ENCODE assay signal across 1 cellular context in the genomic region with DNA sequence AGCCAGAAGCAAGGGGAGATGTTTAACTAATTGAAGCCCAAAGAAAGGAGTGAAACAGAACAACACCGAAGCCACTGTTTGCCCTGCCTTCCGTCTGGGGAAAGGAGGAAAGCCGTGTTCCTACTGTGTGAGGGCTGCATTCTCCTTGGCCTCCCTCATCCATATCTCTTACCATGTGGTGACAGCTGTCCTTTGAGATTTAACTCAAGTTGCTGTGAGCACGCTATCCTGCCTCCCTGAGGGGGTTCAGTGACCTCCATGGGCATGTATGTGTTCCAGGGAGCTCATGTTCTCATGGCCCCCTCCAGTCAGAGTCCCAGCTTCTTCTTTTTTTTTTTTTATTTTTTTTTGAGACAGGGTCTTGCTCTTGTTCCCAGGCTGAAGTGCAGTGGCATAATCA.
TF ChIP-seq lines count a peak whose summit lies in the region.

No MANE protein-coding gene starts in this region.

TF ChIP-seq in H1, 55 proteins besides CTCF, POLR2A, EP300 and RAD21:
- TF ChIP-seq MAFK (IDR thresholded peaks at IDR 0.05; ENCODE audit: low read depth, low read length) (no peak), JUN (IDR thresholded peaks at IDR 0.05; ENCODE audit: low read depth, low read length) (no peak), RFX5 (IDR thresholded peaks at IDR 0.05; ENCODE audit: borderline replicate concordance, low read depth, low read length) (no peak), KDM4A (IDR thresholded peaks at IDR 0.05; ENCODE audit: low read depth, low read length, severe bottlenecking) (no peak), PHF8 (conservative IDR thresholded peaks at IDR 0.05; ENCODE audit: low read depth, low read length) (no peak), ZNF274 (IDR thresholded peaks at IDR 0.05; ENCODE audit: borderline replicate concordance, extremely low read depth, low read length) (no peak), JUND (IDR thresholded peaks at IDR 0.05; ENCODE audit: low read length) (no peak), SAP30 (IDR thresholded peaks at IDR 0.05; ENCODE audit: insufficient read depth, insufficient replicate concordance, low read length) (no peak), TAF1 (IDR thresholded peaks at IDR 0.05; ENCODE audit: low read depth, low read length) (no peak), SP2 (IDR thresholded peaks at IDR 0.05; ENCODE audit: low read length) (no peak), CBX5 (IDR thresholded peaks at IDR 0.05; ENCODE audit: low read depth, low read length) (no peak), EGR1 (IDR thresholded peaks at IDR 0.05; ENCODE audit: borderline replicate concordance, low read depth, low read length) (no peak), SIN3A (conservative IDR thresholded peaks at IDR 0.05 in 1 of 2, IDR thresholded peaks at IDR 0.05 in 1 of 2; ENCODE audit: low read depth in 1 of 2, low read length in 2 of 2) (no peak), EZH2 (IDR thresholded peaks at IDR 0.05; ENCODE audit: low read depth, low read length, severe bottlenecking) (no peak), GABPA (IDR thresholded peaks at IDR 0.05; ENCODE audit: borderline replicate concordance, insufficient read depth, low read length) (no peak), CHD2 (IDR thresholded peaks at IDR 0.05; ENCODE audit: low read length) (no peak), CEBPB (IDR thresholded peaks at IDR 0.05; ENCODE audit: low read depth, low read length) (no peak), SP4 (IDR thresholded peaks at IDR 0.05; ENCODE audit: low read length) (no peak)
- TF ChIP-seq, protein P1, sequence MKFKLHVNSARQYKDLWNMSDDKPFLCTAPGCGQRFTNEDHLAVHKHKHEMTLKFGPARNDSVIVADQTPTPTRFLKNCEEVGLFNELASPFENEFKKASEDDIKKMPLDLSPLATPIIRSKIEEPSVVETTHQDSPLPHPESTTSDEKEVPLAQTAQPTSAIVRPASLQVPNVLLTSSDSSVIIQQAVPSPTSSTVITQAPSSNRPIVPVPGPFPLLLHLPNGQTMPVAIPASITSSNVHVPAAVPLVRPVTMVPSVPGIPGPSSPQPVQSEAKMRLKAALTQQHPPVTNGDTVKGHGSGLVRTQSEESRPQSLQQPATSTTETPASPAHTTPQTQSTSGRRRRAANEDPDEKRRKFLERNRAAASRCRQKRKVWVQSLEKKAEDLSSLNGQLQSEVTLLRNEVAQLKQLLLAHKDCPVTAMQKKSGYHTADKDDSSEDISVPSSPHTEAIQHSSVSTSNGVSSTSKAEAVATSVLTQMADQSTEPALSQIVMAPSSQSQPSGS (IDR thresholded peaks at IDR 0.05; ENCODE audit: low read length), result no peak
